1 cellular context compared by ENCODE assay signal in the genomic region with DNA sequence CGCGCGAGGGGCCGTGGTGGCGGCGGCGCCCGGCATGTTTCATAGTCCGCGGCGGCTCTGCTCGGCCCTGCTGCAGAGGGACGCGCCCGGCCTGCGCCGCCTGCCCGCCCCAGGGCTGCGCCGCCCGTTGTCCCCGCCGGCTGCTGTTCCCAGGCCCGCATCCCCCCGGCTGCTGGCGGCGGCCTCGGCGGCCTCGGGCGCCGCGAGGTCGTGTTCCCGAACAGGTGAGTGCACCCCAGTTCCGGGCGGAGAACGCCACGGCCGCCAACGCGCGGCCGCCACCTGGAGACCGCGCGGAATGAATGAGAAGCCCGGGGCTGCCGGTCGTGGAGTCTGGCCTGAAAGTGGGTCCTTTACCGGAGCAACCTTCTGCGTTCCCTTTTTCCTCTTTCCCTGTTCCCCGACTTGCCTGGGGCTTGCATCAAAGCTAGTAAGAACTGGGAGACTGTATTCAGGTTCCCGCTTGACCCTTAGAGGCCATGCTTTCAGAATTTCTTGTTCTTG.
A peak's percentile ranks its signal among the peaks of the same experiment; 100 is the strongest.
TF ChIP-seq lines count a peak whose summit lies in the region.

No MANE protein-coding gene starts in this region.

TF ChIP-seq in HepG2, 621 proteins besides CTCF, POLR2A, EP300 and RAD21 (continued from another document and continues in another):
- TF ChIP-seq, protein P1, sequence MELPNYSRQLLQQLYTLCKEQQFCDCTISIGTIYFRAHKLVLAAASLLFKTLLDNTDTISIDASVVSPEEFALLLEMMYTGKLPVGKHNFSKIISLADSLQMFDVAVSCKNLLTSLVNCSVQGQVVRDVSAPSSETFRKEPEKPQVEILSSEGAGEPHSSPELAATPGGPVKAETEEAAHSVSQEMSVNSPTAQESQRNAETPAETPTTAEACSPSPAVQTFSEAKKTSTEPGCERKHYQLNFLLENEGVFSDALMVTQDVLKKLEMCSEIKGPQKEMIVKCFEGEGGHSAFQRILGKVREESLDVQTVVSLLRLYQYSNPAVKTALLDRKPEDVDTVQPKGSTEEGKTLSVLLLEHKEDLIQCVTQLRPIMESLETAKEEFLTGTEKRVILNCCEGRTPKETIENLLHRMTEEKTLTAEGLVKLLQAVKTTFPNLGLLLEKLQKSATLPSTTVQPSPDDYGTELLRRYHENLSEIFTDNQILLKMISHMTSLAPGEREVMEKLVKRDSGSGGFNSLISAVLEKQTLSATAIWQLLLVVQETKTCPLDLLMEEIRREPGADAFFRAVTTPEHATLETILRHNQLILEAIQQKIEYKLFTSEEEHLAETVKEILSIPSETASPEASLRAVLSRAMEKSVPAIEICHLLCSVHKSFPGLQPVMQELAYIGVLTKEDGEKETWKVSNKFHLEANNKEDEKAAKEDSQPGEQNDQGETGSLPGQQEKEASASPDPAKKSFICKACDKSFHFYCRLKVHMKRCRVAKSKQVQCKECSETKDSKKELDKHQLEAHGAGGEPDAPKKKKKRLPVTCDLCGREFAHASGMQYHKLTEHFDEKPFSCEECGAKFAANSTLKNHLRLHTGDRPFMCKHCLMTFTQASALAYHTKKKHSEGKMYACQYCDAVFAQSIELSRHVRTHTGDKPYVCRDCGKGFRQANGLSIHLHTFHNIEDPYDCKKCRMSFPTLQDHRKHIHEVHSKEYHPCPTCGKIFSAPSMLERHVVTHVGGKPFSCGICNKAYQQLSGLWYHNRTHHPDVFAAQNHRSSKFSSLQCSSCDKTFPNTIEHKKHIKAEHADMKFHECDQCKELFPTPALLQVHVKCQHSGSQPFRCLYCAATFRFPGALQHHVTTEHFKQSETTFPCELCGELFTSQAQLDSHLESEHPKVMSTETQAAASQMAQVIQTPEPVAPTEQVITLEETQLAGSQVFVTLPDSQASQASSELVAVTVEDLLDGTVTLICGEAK (IDR thresholded peaks at IDR 0.05) = no peak
- TF ChIP-seq, protein P1 (CRISPR knock-in tag; IDR thresholded peaks at IDR 0.05) = no peak
- TF ChIP-seq CCDC6 (CRISPR knock-in tag; IDR thresholded peaks at IDR 0.05) = peak; percentile 77; the same call in 1 of the 2 replicates
- TF ChIP-seq ZNF563 (CRISPR knock-in tag; IDR thresholded peaks at IDR 0.05) = no peak
- no peak for TF ChIP-seq EHMT2 (IDR thresholded peaks at IDR 0.05; ENCODE audit: borderline replicate concordance, low read depth, low read length)
- TF ChIP-seq TOE1 (CRISPR knock-in tag; IDR thresholded peaks at IDR 0.05) = no peak
- no peak for TF ChIP-seq PHF8 (CRISPR knock-in tag; IDR thresholded peaks at IDR 0.05)
- no peak for TF ChIP-seq ZNF572 (CRISPR knock-in tag; IDR thresholded peaks at IDR 0.05)
- TF ChIP-seq, protein P2, sequence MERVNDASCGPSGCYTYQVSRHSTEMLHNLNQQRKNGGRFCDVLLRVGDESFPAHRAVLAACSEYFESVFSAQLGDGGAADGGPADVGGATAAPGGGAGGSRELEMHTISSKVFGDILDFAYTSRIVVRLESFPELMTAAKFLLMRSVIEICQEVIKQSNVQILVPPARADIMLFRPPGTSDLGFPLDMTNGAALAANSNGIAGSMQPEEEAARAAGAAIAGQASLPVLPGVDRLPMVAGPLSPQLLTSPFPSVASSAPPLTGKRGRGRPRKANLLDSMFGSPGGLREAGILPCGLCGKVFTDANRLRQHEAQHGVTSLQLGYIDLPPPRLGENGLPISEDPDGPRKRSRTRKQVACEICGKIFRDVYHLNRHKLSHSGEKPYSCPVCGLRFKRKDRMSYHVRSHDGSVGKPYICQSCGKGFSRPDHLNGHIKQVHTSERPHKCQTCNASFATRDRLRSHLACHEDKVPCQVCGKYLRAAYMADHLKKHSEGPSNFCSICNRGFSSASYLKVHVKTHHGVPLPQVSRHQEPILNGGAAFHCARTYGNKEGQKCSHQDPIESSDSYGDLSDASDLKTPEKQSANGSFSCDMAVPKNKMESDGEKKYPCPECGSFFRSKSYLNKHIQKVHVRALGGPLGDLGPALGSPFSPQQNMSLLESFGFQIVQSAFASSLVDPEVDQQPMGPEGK (CRISPR knock-in tag; IDR thresholded peaks at IDR 0.05) = no peak
- no peak for TF ChIP-seq MTA3 (CRISPR knock-in tag; IDR thresholded peaks at IDR 0.05)
- TF ChIP-seq ZFX (CRISPR knock-in tag; IDR thresholded peaks at IDR 0.05; ENCODE audit: low read depth) = 0 out of 2 replicates have a peak, but pooled peaks have one; percentile 6
- no peak for TF ChIP-seq SRSF9 (IDR thresholded peaks at IDR 0.05; ENCODE audit: borderline replicate concordance, insufficient read depth, low read depth, low read length, poor library complexity, severe bottlenecking)
- TF ChIP-seq, protein P3, sequence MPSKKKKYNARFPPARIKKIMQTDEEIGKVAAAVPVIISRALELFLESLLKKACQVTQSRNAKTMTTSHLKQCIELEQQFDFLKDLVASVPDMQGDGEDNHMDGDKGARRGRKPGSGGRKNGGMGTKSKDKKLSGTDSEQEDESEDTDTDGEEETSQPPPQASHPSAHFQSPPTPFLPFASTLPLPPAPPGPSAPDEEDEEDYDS (CRISPR knock-in tag; IDR thresholded peaks at IDR 0.05) = no peak
- TF ChIP-seq, protein P4, sequence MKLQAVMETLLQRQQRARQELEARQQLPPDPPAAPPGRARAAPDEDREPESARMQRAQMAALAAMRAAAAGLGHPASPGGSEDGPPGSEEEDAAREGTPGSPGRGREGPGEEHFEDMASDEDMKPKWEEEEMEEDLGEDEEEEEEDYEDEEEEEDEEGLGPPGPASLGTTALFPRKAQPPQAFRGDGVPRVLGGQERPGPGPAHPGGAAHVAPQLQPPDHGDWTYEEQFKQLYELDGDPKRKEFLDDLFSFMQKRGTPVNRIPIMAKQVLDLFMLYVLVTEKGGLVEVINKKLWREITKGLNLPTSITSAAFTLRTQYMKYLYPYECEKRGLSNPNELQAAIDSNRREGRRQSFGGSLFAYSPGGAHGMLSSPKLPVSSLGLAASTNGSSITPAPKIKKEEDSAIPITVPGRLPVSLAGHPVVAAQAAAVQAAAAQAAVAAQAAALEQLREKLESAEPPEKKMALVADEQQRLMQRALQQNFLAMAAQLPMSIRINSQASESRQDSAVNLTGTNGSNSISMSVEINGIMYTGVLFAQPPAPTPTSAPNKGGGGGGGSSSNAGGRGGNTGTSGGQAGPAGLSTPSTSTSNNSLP (IDR thresholded peaks at IDR 0.05; ENCODE audit: low read depth, low read length) = no peak
- TF ChIP-seq, protein P5, sequence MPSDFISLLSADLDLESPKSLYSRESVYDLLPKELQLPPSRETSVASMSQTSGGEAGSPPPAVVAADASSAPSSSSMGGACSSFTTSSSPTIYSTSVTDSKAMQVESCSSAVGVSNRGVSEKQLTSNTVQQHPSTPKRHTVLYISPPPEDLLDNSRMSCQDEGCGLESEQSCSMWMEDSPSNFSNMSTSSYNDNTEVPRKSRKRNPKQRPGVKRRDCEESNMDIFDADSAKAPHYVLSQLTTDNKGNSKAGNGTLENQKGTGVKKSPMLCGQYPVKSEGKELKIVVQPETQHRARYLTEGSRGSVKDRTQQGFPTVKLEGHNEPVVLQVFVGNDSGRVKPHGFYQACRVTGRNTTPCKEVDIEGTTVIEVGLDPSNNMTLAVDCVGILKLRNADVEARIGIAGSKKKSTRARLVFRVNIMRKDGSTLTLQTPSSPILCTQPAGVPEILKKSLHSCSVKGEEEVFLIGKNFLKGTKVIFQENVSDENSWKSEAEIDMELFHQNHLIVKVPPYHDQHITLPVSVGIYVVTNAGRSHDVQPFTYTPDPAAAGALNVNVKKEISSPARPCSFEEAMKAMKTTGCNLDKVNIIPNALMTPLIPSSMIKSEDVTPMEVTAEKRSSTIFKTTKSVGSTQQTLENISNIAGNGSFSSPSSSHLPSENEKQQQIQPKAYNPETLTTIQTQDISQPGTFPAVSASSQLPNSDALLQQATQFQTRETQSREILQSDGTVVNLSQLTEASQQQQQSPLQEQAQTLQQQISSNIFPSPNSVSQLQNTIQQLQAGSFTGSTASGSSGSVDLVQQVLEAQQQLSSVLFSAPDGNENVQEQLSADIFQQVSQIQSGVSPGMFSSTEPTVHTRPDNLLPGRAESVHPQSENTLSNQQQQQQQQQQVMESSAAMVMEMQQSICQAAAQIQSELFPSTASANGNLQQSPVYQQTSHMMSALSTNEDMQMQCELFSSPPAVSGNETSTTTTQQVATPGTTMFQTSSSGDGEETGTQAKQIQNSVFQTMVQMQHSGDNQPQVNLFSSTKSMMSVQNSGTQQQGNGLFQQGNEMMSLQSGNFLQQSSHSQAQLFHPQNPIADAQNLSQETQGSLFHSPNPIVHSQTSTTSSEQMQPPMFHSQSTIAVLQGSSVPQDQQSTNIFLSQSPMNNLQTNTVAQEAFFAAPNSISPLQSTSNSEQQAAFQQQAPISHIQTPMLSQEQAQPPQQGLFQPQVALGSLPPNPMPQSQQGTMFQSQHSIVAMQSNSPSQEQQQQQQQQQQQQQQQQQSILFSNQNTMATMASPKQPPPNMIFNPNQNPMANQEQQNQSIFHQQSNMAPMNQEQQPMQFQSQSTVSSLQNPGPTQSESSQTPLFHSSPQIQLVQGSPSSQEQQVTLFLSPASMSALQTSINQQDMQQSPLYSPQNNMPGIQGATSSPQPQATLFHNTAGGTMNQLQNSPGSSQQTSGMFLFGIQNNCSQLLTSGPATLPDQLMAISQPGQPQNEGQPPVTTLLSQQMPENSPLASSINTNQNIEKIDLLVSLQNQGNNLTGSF (CRISPR knock-in tag; IDR thresholded peaks at IDR 0.05) = no peak; the same call in 1 of the 2 replicates
- TF ChIP-seq ERF (CRISPR knock-in tag; IDR thresholded peaks at IDR 0.05) = no peak
- no peak for TF ChIP-seq ZNF713 (CRISPR knock-in tag; IDR thresholded peaks at IDR 0.05)
- TF ChIP-seq SNAI1 (CRISPR knock-in tag; IDR thresholded peaks at IDR 0.05; ENCODE audit: borderline replicate concordance) = 0 out of 2 replicates have a peak, but pooled peaks have one; percentile 12
- TF ChIP-seq, protein P6, sequence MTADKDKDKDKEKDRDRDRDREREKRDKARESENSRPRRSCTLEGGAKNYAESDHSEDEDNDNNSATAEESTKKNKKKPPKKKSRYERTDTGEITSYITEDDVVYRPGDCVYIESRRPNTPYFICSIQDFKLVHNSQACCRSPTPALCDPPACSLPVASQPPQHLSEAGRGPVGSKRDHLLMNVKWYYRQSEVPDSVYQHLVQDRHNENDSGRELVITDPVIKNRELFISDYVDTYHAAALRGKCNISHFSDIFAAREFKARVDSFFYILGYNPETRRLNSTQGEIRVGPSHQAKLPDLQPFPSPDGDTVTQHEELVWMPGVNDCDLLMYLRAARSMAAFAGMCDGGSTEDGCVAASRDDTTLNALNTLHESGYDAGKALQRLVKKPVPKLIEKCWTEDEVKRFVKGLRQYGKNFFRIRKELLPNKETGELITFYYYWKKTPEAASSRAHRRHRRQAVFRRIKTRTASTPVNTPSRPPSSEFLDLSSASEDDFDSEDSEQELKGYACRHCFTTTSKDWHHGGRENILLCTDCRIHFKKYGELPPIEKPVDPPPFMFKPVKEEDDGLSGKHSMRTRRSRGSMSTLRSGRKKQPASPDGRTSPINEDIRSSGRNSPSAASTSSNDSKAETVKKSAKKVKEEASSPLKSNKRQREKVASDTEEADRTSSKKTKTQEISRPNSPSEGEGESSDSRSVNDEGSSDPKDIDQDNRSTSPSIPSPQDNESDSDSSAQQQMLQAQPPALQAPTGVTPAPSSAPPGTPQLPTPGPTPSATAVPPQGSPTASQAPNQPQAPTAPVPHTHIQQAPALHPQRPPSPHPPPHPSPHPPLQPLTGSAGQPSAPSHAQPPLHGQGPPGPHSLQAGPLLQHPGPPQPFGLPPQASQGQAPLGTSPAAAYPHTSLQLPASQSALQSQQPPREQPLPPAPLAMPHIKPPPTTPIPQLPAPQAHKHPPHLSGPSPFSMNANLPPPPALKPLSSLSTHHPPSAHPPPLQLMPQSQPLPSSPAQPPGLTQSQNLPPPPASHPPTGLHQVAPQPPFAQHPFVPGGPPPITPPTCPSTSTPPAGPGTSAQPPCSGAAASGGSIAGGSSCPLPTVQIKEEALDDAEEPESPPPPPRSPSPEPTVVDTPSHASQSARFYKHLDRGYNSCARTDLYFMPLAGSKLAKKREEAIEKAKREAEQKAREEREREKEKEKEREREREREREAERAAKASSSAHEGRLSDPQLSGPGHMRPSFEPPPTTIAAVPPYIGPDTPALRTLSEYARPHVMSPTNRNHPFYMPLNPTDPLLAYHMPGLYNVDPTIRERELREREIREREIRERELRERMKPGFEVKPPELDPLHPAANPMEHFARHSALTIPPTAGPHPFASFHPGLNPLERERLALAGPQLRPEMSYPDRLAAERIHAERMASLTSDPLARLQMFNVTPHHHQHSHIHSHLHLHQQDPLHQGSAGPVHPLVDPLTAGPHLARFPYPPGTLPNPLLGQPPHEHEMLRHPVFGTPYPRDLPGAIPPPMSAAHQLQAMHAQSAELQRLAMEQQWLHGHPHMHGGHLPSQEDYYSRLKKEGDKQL (CRISPR knock-in tag; IDR thresholded peaks at IDR 0.05; ENCODE audit: low read depth) = no peak
- TF ChIP-seq RELA (CRISPR knock-in tag; IDR thresholded peaks at IDR 0.05) = no peak
- TF ChIP-seq ZFYVE20 (CRISPR knock-in tag; IDR thresholded peaks at IDR 0.05; ENCODE audit: borderline replicate concordance, low read depth) = no peak
- TF ChIP-seq EZH2 (conservative IDR thresholded peaks at IDR 0.05; ENCODE audit: low read depth, low read length) = no peak
- no peak for TF ChIP-seq ZNF839 (CRISPR knock-in tag; IDR thresholded peaks at IDR 0.05; ENCODE audit: borderline replicate concordance)
- TF ChIP-seq, protein P7, sequence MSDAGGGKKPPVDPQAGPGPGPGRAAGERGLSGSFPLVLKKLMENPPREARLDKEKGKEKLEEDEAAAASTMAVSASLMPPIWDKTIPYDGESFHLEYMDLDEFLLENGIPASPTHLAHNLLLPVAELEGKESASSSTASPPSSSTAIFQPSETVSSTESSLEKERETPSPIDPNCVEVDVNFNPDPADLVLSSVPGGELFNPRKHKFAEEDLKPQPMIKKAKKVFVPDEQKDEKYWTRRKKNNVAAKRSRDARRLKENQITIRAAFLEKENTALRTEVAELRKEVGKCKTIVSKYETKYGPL (CRISPR knock-in tag; IDR thresholded peaks at IDR 0.05) = no peak
- no peak for TF ChIP-seq ZEB1 (IDR thresholded peaks at IDR 0.05; ENCODE audit: insufficient replicate concordance, low read depth)
- no peak for TF ChIP-seq MED13 (CRISPR knock-in tag; IDR thresholded peaks at IDR 0.05)
- TF ChIP-seq ZNF564 (CRISPR knock-in tag; IDR thresholded peaks at IDR 0.05) = no peak
- no peak for TF ChIP-seq CBX5 (CRISPR knock-in tag; IDR thresholded peaks at IDR 0.05; ENCODE audit: borderline replicate concordance)
